ENCODE assay signal across 14 cellular contexts in the genomic region with DNA sequence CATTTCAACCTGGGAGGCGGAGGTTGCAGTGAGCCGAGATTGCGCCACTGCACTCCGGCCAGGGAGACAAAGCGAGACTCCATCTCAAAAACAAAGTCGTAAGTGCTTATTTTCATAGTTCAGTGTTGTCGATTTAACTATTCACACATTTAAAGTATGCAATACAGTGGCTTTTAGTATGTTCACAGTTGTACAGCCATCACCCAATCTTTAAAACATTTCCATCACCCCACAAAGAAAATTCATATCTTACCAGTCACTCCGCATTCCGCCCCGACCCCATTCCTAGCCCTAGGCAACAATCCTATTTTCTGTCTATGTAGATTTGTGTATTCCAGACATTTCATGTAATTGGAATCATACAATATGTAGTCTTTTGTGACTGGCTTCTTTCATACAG. TPM values are rescaled to one million over a fixed set of nuclear protein-coding genes. Genes with fewer than 3 reads are reported as not detected.
DNase-seq lines count a peak whose midpoint lies in the region; ATAC-seq and TF ChIP-seq lines count a peak whose summit lies in the region.
"Had no signal": no experiment of that assay in that cellular context is flagged by ENCODE, and none has a peak within 500 bp of the region (broad histone marks: within the 10 kb centered on the region; RNA-seq: fewer than 3 reads in every experiment).

No MANE protein-coding gene starts in this region.

- intact Hi-C loops in Right ventricle myocardium inferior (cut with DNase I) = no loop called here
- intact Hi-C loops in Panc1 (cut with micrococcal nuclease; ENCODE audit: unreplicated experiment) = no loop called here

- H3K36me3 ChIP-seq in cardiac muscle cell = peaks cover 8% of the 10 kb centered on the region
- H3K36me3 ChIP-seq in Panc1 (ENCODE audit: control insufficient read depth, insufficient read depth, low read length) = 0 out of 2 replicates have a peak, but pooled peaks cover 2% of the 10 kb centered on the region
- peaks cover 61% of the 10 kb centered on the region for H3K36me3 ChIP-seq in endodermal cell (ENCODE audit: control insufficient read depth, insufficient read depth, low read length)
- H3K36me3 ChIP-seq: thyroid gland had no signal

- CTCF ChIA-PET in Panc1 (lab: Charles Lee) = no interaction called here

- H3K36me3 Mint-ChIP-seq in endodermal cell (ENCODE audit: low read depth) (peaks cover 38% of the 10 kb centered on the region), type B pancreatic cell (peaks cover 27% of the 10 kb centered on the region)

- H3K9me3 Mint-ChIP-seq in endodermal cell (no peaks in the 10 kb centered on the region), type B pancreatic cell (no peaks in the 10 kb centered on the region)
- H3K9me3 Mint-ChIP-seq: nephron had no signal

- H3K4me1 Mint-ChIP-seq in endodermal cell (peaks cover 16% of the 10 kb centered on the region), type B pancreatic cell (ENCODE audit: unreplicated experiment) (peaks cover 25% of the 10 kb centered on the region)

- H3K4me1 ChIP-seq in cardiac muscle cell (ENCODE audit: low read depth) (no peaks in the 10 kb centered on the region), Panc1 (ENCODE audit: control insufficient read depth, insufficient read depth, low read length) (peaks cover 20% of the 10 kb centered on the region), endodermal cell (ENCODE audit: control insufficient read depth, insufficient read depth, low read length) (no peaks in the 10 kb centered on the region)

- BruUV-seq in Panc1 (replicated peaks; lab: Mats Ljungman, UMichigan) = no TSS peak

- H3K9me3 ChIP-seq in cardiac muscle cell (ENCODE audit: low read depth) (no peaks in the 10 kb centered on the region), Panc1 (ENCODE audit: control insufficient read depth, insufficient read depth, low read depth, low read length) (no peaks in the 10 kb centered on the region), endodermal cell (ENCODE audit: control insufficient read depth, low read length) (no peaks in the 10 kb centered on the region)
- H3K9me3 ChIP-seq: thyroid gland had no signal

- POLR2A ChIA-PET in Panc1 (lab: Charles Lee) = interaction anchor here (0.6 kb wide), 1 partner anchor 13 kb away, joined by 3 read pairs; no protein-coding TSS in a partner anchor

- H3K27me3 ChIP-seq in cardiac muscle cell (no peaks in the 10 kb centered on the region), Panc1 (ENCODE audit: control insufficient read depth, insufficient read depth, low read length) (no peaks in the 10 kb centered on the region), endodermal cell (ENCODE audit: control insufficient read depth, insufficient read depth, low read length, poor library complexity, severe bottlenecking) (no peaks in the 10 kb centered on the region)
- H3K27me3 ChIP-seq: thyroid gland had no signal

- in situ Hi-C loops in Panc1 (cut with HindIII; ENCODE audit: low pct_unique_long_range_greater_than_20kb, low sequenced_read_pairs) = no loop called here

- DNase-seq in cardiac muscle cell (ENCODE audit: low read depth in 1 of 2, low spot score in 1 of 2) (no peak), Right ventricle myocardium inferior (ENCODE audit: missing footprints) (no peak), Panc1 (ENCODE audit: low read depth, low spot score) (no peak), endodermal cell (no peak), type B pancreatic cell (ENCODE audit: extremely low spot score, unreplicated experiment) (no peak), NAMALWA (ENCODE audit: low spot score) (no peak), SHP77 treated with DMSO at 0.1 percent for 48 hours (lab: John Stamatoyannopoulos, UW) (no peak)
- DNase-seq: erythroblast, GOT3, NCI-H1105 treated with DMSO at 0.1 percent for 48 hours, SHP77, thyroid gland had no signal

- TF ChIP-seq CTCF in cardiac muscle cell (IDR thresholded peaks at IDR 0.05; ENCODE audit: low read depth, low read length) (no peak), Panc1 (IDR thresholded peaks at IDR 0.05) (no peak), endodermal cell (conservative IDR thresholded peaks at IDR 0.05) (no peak), type B pancreatic cell (conservative IDR thresholded peaks at IDR 0.05) (no peak)

- H3K27ac ChIP-seq in cardiac muscle cell = peak overlapping the region; percentile 37
- H3K27ac ChIP-seq in Panc1 (ENCODE audit: low read length) = no peak overlapping the region
- no peak overlapping the region for H3K27ac ChIP-seq in endodermal cell (ENCODE audit: low read depth, low read length)
- H3K27ac ChIP-seq: thyroid gland had no signal

- H3K27me3 Mint-ChIP-seq in endodermal cell (ENCODE audit: insufficient read depth) (no peaks in the 10 kb centered on the region), type B pancreatic cell (no peaks in the 10 kb centered on the region)

- ATAC-seq in Right ventricle myocardium inferior (no peak), Panc1 (0 out of 2 replicates have a peak, but pooled peaks have one; percentile 11), GM21447 (IDR thresholded peaks at IDR 0.05; ENCODE audit: unreplicated experiment) (no peak)

- peak overlapping the region; percentile 48 for H3K27ac Mint-ChIP-seq in endodermal cell
- peak overlapping the region; percentile 24 for H3K27ac Mint-ChIP-seq in type B pancreatic cell

- no peak overlapping the region for H3K9ac ChIP-seq in endodermal cell (ENCODE audit: extremely low read depth, low read length, poor library complexity, severe bottlenecking)

- no peak overlapping the region for H3K4me3 Mint-ChIP-seq in endodermal cell
- H3K4me3 Mint-ChIP-seq in type B pancreatic cell = peak overlapping the region; percentile 3
- H3K4me3 Mint-ChIP-seq: nephron had no signal

- WGBS in endodermal cell (ENCODE audit: insufficient coverage in 1 of 2, insufficient read length in 1 of 2), 2 experiments = 93 to 94% methylated on average over 3 to 10 of the region's 10 CpGs

- H3K4me3 ChIP-seq in cardiac muscle cell (no peak overlapping the region), Panc1 (ENCODE audit: low read depth in 2 of 2, low read length in 2 of 2) (no peak overlapping the region), endodermal cell (ENCODE audit: low read length) (no peak overlapping the region)
- H3K4me3 ChIP-seq: thyroid gland had no signal

RNA-seq across cellular contexts. Expression of a gene that starts 11.9 kb away (rescaled TPM):
- total RNA-seq in cardiac muscle cell = 88.3 and 103 TPM in 2 replicates
- polyA plus RNA-seq in cardiac muscle cell = 10.1 and 11.2 TPM in 2 replicates
- total RNA-seq in Right ventricle myocardium inferior = 130 TPM
- total RNA-seq in Panc1 (2021; ENCODE audit: unreplicated experiment) = 273 TPM
- 123 TPM for polyA plus RNA-seq in Panc1 (2012; ENCODE audit: insufficient read length)
- 100 to 1,000 TPM; 161 to 163 TPM for total RNA-seq in endodermal cell
- polyA plus RNA-seq in endodermal cell (2013, experiment 1 of 2) = 164 TPM
- 150 TPM for polyA plus RNA-seq in endodermal cell (2013, experiment 2 of 2)
- total RNA-seq in type B pancreatic cell (ENCODE audit: low replicate concordance) = 137 and 159 TPM in 2 replicates
